ENCODE assay signal across 14 cellular contexts in genomic region chr7:24476227-24476626, GRCh38.
"Had no signal": no experiment of that assay in that cellular context is flagged by ENCODE, and none has a peak within 500 bp of the region (broad histone marks: within the 10 kb centered on the region; RNA-seq: fewer than 3 reads in every experiment).

No MANE protein-coding gene starts in this region.

- DNase-seq: activated CD4-positive, alpha-beta T cell treated with anti-CD3 and anti-CD28 coated beads for 4 hours; activated CD8-positive, alpha-beta memory T cell treated with anti-CD3 and anti-CD28 coated beads, Interleukin-2, amount 50 U/mL, for 4 hours; activated CD8-positive, alpha-beta T cell treated with anti-CD3 and anti-CD28 coated beads, Interleukin-2, amount 10 ng/mL, durations not matched to agents 7 days and 5 days; activated gamma-delta T cell; activated T-cell treated with anti-CD3 and anti-CD28 coated beads, Interleukin-2, amount 50 U/mL, for 72 hours; amygdala; effector memory CD4-positive, alpha-beta T cell; heart left ventricle; left cardiac atrium; lower lobe of right lung; retina; T-helper 17 cell had no signal

- H3K36me3 ChIP-seq: heart left ventricle, lower lobe of right lung had no signal

- H3K27ac ChIP-seq: heart left ventricle, lower lobe of right lung, parathyroid adenoma had no signal

- H3K9me3 ChIP-seq: heart left ventricle, lower lobe of right lung had no signal

- H2AFZ ChIP-seq: parathyroid adenoma had no signal

- H3K9ac ChIP-seq: parathyroid adenoma had no signal

- H3K4me1 ChIP-seq: parathyroid adenoma had no signal

- ATAC-seq: activated CD8-positive, alpha-beta T cell treated with anti-CD3 and anti-CD28 coated beads, Interleukin-2, amount 10 ng/mL, durations not matched to agents 7 days and 5 days; activated naive CD4-positive, alpha-beta T cell treated with anti-CD3 and anti-CD28 coated beads, Interleukin-2, amount 50 U/mL, for 72 hours; activated T-cell treated with anti-CD3 and anti-CD28 coated beads, Interleukin-2, amount 50 U/mL, for 72 hours; left cardiac atrium; lower lobe of right lung; T-helper 17 cell had no signal

- H3K4me3 ChIP-seq: heart left ventricle, lower lobe of right lung had no signal
